ENCODE assay signal across 1 cellular context in the genomic region with DNA sequence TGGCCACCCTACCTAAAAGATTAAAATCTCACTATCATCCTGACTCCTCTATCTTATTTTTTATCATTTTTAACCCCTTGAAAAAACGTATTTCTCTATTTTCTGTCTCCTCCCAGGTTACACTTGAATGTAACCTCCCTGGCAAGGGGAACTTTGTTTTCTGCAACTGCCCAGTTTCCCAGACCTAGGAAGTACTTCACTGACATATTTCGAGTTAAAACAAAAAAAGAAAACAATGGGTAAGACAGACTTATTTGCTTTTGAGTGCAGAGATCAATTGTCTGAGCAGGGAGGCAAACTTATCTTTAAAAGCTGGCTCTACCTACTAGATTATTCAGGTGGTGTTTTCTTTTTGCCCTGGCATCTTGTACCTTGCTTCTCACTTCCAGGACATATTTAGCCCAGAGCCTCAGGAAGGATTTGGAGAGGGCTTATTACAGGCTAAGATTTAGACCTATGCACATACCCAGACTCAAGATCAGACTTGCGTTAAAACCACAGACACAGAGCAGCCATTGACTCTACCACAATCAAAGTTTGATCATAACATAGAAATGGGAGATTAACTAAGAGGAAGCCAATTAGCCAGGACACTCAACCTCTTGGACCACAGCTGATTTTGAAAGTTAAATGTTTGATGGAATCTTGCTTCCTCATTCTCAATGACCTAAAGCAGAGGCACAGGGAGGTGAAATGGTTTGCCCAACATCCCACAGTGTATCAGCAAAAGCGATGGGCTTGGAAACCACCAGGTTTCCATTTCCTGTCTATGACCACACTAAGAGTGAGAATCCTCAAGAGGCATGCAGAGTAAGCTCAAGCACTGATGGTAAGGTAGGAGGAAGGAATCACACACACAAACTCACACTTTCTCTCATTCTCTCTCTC.
TF ChIP-seq lines count a peak whose summit lies in the region.

No MANE protein-coding gene starts in this region.

TF ChIP-seq in GM12878, 131 proteins besides CTCF, POLR2A, EP300 and RAD21 (continued from another document and continues in another):
- TF ChIP-seq, protein P1, sequence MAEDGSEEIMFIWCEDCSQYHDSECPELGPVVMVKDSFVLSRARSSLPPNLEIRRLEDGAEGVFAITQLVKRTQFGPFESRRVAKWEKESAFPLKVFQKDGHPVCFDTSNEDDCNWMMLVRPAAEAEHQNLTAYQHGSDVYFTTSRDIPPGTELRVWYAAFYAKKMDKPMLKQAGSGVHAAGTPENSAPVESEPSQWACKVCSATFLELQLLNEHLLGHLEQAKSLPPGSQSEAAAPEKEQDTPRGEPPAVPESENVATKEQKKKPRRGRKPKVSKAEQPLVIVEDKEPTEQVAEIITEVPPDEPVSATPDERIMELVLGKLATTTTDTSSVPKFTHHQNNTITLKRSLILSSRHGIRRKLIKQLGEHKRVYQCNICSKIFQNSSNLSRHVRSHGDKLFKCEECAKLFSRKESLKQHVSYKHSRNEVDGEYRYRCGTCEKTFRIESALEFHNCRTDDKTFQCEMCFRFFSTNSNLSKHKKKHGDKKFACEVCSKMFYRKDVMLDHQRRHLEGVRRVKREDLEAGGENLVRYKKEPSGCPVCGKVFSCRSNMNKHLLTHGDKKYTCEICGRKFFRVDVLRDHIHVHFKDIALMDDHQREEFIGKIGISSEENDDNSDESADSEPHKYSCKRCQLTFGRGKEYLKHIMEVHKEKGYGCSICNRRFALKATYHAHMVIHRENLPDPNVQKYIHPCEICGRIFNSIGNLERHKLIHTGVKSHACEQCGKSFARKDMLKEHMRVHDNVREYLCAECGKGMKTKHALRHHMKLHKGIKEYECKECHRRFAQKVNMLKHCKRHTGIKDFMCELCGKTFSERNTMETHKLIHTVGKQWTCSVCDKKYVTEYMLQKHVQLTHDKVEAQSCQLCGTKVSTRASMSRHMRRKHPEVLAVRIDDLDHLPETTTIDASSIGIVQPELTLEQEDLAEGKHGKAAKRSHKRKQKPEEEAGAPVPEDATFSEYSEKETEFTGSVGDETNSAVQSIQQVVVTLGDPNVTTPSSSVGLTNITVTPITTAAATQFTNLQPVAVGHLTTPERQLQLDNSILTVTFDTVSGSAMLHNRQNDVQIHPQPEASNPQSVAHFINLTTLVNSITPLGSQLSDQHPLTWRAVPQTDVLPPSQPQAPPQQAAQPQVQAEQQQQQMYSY (CRISPR knock-in tag; IDR thresholded peaks at IDR 0.05), result no peak
- 0 out of 2 replicates have a peak, but pooled peaks have one; percentile 33 for TF ChIP-seq NFIC (IDR thresholded peaks at IDR 0.05; ENCODE audit: low read depth, low read length)
- TF ChIP-seq IKZF2 (IDR thresholded peaks at IDR 0.05), result peak; percentile 80 to 81
- TF ChIP-seq, protein P2, sequence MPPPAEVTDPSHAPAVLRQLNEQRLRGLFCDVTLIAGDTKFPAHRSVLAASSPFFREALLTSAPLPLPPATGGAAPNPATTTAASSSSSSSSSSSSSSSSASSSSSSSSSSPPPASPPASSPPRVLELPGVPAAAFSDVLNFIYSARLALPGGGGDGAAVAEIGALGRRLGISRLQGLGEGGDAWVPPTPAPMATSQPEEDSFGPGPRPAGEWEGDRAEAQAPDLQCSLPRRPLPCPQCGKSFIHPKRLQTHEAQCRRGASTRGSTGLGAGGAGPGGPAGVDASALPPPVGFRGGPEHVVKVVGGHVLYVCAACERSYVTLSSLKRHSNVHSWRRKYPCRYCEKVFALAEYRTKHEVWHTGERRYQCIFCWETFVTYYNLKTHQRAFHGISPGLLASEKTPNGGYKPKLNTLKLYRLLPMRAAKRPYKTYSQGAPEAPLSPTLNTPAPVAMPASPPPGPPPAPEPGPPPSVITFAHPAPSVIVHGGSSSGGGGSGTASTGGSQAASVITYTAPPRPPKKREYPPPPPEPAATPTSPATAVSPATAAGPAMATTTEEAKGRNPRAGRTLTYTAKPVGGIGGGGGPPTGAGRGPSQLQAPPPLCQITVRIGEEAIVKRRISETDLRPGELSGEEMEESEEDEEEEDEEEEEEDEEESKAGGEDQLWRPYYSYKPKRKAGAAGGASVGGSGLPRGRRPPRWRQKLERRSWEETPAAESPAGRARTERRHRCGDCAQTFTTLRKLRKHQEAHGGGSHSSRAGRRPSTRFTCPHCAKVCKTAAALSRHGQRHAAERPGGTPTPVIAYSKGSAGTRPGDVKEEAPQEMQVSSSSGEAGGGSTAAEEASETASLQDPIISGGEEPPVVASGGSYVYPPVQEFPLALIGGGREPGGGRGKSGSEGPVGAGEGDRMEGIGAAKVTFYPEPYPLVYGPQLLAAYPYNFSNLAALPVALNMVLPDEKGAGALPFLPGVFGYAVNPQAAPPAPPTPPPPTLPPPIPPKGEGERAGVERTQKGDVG (CRISPR knock-in tag; IDR thresholded peaks at IDR 0.05), result no peak
- no peak for TF ChIP-seq POLR2AphosphoS5 (IDR thresholded peaks at IDR 0.05; ENCODE audit: low read length)
- no peak for TF ChIP-seq TCF7 (IDR thresholded peaks at IDR 0.05; ENCODE audit: borderline replicate concordance)
- TF ChIP-seq SMC3 (IDR thresholded peaks at IDR 0.05; ENCODE audit: borderline replicate concordance, low read length), result no peak
- TF ChIP-seq ASH2L (IDR thresholded peaks at IDR 0.05; ENCODE audit: borderline replicate concordance, low read depth), result no peak
- TF ChIP-seq WRNIP1 (IDR thresholded peaks at IDR 0.05; ENCODE audit: borderline replicate concordance, low read depth, low read length), result no peak
- TF ChIP-seq DPF2 (IDR thresholded peaks at IDR 0.05), result 0 out of 2 replicates have a peak, but pooled peaks have one; percentile 52
- TF ChIP-seq, protein P3, sequence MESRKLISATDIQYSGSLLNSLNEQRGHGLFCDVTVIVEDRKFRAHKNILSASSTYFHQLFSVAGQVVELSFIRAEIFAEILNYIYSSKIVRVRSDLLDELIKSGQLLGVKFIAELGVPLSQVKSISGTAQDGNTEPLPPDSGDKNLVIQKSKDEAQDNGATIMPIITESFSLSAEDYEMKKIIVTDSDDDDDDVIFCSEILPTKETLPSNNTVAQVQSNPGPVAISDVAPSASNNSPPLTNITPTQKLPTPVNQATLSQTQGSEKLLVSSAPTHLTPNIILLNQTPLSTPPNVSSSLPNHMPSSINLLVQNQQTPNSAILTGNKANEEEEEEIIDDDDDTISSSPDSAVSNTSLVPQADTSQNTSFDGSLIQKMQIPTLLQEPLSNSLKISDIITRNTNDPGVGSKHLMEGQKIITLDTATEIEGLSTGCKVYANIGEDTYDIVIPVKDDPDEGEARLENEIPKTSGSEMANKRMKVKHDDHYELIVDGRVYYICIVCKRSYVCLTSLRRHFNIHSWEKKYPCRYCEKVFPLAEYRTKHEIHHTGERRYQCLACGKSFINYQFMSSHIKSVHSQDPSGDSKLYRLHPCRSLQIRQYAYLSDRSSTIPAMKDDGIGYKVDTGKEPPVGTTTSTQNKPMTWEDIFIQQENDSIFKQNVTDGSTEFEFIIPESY (IDR thresholded peaks at IDR 0.05), result no peak
- TF ChIP-seq STAT1 (conservative IDR thresholded peaks at IDR 0.05), result no peak
- TF ChIP-seq SREBF2 (IDR thresholded peaks at IDR 0.05; ENCODE audit: low read length), result no peak
- no peak for TF ChIP-seq ZNF384 (IDR thresholded peaks at IDR 0.05; ENCODE audit: borderline replicate concordance, low read depth, low read length)
- TF ChIP-seq MYC (IDR thresholded peaks at IDR 0.05; ENCODE audit: insufficient read depth, insufficient read length, insufficient replicate concordance, low read length, severe bottlenecking), result no peak
- no peak for TF ChIP-seq TBL1XR1 (IDR thresholded peaks at IDR 0.05; ENCODE audit: low read depth, low read length)
- no peak for TF ChIP-seq BMI1 (IDR thresholded peaks at IDR 0.05; ENCODE audit: borderline replicate concordance)
- TF ChIP-seq, protein P4, sequence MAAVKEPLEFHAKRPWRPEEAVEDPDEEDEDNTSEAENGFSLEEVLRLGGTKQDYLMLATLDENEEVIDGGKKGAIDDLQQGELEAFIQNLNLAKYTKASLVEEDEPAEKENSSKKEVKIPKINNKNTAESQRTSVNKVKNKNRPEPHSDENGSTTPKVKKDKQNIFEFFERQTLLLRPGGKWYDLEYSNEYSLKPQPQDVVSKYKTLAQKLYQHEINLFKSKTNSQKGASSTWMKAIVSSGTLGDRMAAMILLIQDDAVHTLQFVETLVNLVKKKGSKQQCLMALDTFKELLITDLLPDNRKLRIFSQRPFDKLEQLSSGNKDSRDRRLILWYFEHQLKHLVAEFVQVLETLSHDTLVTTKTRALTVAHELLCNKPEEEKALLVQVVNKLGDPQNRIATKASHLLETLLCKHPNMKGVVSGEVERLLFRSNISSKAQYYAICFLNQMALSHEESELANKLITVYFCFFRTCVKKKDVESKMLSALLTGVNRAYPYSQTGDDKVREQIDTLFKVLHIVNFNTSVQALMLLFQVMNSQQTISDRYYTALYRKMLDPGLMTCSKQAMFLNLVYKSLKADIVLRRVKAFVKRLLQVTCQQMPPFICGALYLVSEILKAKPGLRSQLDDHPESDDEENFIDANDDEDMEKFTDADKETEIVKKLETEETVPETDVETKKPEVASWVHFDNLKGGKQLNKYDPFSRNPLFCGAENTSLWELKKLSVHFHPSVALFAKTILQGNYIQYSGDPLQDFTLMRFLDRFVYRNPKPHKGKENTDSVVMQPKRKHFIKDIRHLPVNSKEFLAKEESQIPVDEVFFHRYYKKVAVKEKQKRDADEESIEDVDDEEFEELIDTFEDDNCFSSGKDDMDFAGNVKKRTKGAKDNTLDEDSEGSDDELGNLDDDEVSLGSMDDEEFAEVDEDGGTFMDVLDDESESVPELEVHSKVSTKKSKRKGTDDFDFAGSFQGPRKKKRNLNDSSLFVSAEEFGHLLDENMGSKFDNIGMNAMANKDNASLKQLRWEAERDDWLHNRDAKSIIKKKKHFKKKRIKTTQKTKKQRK (IDR thresholded peaks at IDR 0.05; ENCODE audit: low read depth, low read length), result no peak
- TF ChIP-seq CREM (IDR thresholded peaks at IDR 0.05; ENCODE audit: low read depth), result no peak
- peak; percentile 62 for TF ChIP-seq MEF2B (IDR thresholded peaks at IDR 0.05; ENCODE audit: partially characterized antibody, poor library complexity, severe bottlenecking)
- no peak for TF ChIP-seq STAT3 (IDR thresholded peaks at IDR 0.05; ENCODE audit: low read depth, low read length)
- no peak for TF ChIP-seq RELA (IDR thresholded peaks at IDR 0.05; ENCODE audit: borderline replicate concordance, partially characterized antibody)
- no peak for TF ChIP-seq KDM1A (IDR thresholded peaks at IDR 0.05; ENCODE audit: borderline replicate concordance)
- TF ChIP-seq TARDBP (IDR thresholded peaks at IDR 0.05; ENCODE audit: borderline replicate concordance), result no peak
- TF ChIP-seq, protein P5, sequence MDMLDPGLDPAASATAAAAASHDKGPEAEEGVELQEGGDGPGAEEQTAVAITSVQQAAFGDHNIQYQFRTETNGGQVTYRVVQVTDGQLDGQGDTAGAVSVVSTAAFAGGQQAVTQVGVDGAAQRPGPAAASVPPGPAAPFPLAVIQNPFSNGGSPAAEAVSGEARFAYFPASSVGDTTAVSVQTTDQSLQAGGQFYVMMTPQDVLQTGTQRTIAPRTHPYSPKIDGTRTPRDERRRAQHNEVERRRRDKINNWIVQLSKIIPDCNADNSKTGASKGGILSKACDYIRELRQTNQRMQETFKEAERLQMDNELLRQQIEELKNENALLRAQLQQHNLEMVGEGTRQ (IDR thresholded peaks at IDR 0.05; ENCODE audit: borderline replicate concordance, low read depth, low read length), result no peak
- peak; percentile 58 for TF ChIP-seq NR2F1 (conservative IDR thresholded peaks at IDR 0.05)
- TF ChIP-seq, protein P6, sequence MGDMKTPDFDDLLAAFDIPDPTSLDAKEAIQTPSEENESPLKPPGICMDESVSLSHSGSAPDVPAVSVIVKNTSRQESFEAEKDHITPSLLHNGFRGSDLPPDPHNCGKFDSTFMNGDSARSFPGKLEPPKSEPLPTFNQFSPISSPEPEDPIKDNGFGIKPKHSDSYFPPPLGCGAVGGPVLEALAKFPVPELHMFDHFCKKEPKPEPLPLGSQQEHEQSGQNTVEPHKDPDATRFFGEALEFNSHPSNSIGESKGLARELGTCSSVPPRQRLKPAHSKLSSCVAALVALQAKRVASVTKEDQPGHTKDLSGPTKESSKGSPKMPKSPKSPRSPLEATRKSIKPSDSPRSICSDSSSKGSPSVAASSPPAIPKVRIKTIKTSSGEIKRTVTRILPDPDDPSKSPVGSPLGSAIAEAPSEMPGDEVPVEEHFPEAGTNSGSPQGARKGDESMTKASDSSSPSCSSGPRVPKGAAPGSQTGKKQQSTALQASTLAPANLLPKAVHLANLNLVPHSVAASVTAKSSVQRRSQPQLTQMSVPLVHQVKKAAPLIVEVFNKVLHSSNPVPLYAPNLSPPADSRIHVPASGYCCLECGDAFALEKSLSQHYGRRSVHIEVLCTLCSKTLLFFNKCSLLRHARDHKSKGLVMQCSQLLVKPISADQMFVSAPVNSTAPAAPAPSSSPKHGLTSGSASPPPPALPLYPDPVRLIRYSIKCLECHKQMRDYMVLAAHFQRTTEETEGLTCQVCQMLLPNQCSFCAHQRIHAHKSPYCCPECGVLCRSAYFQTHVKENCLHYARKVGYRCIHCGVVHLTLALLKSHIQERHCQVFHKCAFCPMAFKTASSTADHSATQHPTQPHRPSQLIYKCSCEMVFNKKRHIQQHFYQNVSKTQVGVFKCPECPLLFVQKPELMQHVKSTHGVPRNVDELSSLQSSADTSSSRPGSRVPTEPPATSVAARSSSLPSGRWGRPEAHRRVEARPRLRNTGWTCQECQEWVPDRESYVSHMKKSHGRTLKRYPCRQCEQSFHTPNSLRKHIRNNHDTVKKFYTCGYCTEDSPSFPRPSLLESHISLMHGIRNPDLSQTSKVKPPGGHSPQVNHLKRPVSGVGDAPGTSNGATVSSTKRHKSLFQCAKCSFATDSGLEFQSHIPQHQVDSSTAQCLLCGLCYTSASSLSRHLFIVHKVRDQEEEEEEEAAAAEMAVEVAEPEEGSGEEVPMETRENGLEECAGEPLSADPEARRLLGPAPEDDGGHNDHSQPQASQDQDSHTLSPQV (IDR thresholded peaks at IDR 0.05), result no peak
- TF ChIP-seq LARP7 (IDR thresholded peaks at IDR 0.05), result no peak
- TF ChIP-seq ETV6 (conservative IDR thresholded peaks at IDR 0.05 in 1 of 2, IDR thresholded peaks at IDR 0.05 in 1 of 2; ENCODE audit: borderline replicate concordance in 1 of 2, low read depth in 1 of 2), result peak in 1 of 2 experiments; percentile 82; a peak in 2 of 4 replicates
- TF ChIP-seq, protein P7, sequence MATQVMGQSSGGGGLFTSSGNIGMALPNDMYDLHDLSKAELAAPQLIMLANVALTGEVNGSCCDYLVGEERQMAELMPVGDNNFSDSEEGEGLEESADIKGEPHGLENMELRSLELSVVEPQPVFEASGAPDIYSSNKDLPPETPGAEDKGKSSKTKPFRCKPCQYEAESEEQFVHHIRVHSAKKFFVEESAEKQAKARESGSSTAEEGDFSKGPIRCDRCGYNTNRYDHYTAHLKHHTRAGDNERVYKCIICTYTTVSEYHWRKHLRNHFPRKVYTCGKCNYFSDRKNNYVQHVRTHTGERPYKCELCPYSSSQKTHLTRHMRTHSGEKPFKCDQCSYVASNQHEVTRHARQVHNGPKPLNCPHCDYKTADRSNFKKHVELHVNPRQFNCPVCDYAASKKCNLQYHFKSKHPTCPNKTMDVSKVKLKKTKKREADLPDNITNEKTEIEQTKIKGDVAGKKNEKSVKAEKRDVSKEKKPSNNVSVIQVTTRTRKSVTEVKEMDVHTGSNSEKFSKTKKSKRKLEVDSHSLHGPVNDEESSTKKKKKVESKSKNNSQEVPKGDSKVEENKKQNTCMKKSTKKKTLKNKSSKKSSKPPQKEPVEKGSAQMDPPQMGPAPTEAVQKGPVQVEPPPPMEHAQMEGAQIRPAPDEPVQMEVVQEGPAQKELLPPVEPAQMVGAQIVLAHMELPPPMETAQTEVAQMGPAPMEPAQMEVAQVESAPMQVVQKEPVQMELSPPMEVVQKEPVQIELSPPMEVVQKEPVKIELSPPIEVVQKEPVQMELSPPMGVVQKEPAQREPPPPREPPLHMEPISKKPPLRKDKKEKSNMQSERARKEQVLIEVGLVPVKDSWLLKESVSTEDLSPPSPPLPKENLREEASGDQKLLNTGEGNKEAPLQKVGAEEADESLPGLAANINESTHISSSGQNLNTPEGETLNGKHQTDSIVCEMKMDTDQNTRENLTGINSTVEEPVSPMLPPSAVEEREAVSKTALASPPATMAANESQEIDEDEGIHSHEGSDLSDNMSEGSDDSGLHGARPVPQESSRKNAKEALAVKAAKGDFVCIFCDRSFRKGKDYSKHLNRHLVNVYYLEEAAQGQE (IDR thresholded peaks at IDR 0.05; ENCODE audit: low read depth, low read length), result no peak
- no peak for TF ChIP-seq PML (IDR thresholded peaks at IDR 0.05; ENCODE audit: low read length)
- peak; percentile 91 for TF ChIP-seq RUNX3 (IDR thresholded peaks at IDR 0.05; ENCODE audit: low read length)
